ENCODE assay signal across 28 cellular contexts in genomic region chr19:4590559-4590958, GRCh38. TPM values are rescaled to one million over a fixed set of nuclear protein-coding genes. Genes with fewer than 3 reads are reported as not detected.
A peak's percentile ranks its signal among the peaks of the same experiment; 100 is the strongest.
DNase-seq lines count a peak whose midpoint lies in the region; ATAC-seq, FAIRE-seq and TF ChIP-seq lines count a peak whose summit lies in the region.
"Had no signal": no experiment of that assay in that cellular context is flagged by ENCODE, and none has a peak within 500 bp of the region (broad histone marks: within the 10 kb centered on the region; RNA-seq: fewer than 3 reads in every experiment).

No MANE protein-coding gene starts in this region.

- no peak overlapping the region for H2BK12ac ChIP-seq in neuronal stem cell (ENCODE audit: low read length)

- H3K14ac ChIP-seq in neuronal stem cell (ENCODE audit: low read length): peak overlapping the region; percentile 38

- in situ Hi-C loops in K562 (cut with MboI): no loop called here
- in situ Hi-C loops in GM13976 (cut with MboI; ENCODE audit: low sequenced_read_pairs, unreplicated experiment): no loop called here

- no peak overlapping the region for H2BK120ac ChIP-seq in neuronal stem cell (ENCODE audit: low read depth, low read length)

- no peak for TF ChIP-seq EP300 in K562 (IDR thresholded peaks at IDR 0.05; ENCODE audit: low read length)

- no peaks in the 10 kb centered on the region for H3K36me3 ChIP-seq in HEK293 (ENCODE audit: control insufficient read depth in 2 of 2, insufficient read depth in 1 of 2, low read length in 2 of 2)
- no peaks in the 10 kb centered on the region for H3K36me3 ChIP-seq in K562 (ENCODE audit: control insufficient read depth, insufficient read depth, low read length)
- no peaks in the 10 kb centered on the region for H3K36me3 ChIP-seq in neuronal stem cell (replicated peaks in 1 of 2; ENCODE audit: control insufficient read depth in 2 of 2, insufficient read depth in 2 of 2, low read length in 2 of 2)
- H3K36me3 ChIP-seq in aorta (ENCODE audit: control insufficient read depth in 1 of 2, insufficient read depth in 2 of 2, low read length in 1 of 2): no peaks in the 10 kb centered on the region
- H3K36me3 ChIP-seq: BE2C, BLaER1 had no signal

- peak overlapping the region; percentile 89 for H2BK15ac ChIP-seq in neuronal stem cell (ENCODE audit: low read length)

- 37% methylated on average over 9 of the region's 9 CpGs for WGBS in K562 (ENCODE audit: insufficient coverage, low coverage, missing lambda C conversion rate)
- no CpG with 5 or more reads among the region's 9 CpGs for WGBS in neuronal stem cell (ENCODE audit: extremely low coverage in 2 of 2, insufficient read length in 2 of 2, insufficient replicate concordance in 1 of 2), 2 donors
- 81 to 93% methylated on average over 8 to 9 of the region's 9 CpGs for WGBS in aorta, 2 donors

- no peaks in the 10 kb centered on the region for H3K27me3 ChIP-seq in K562 (ENCODE audit: control insufficient read depth in 2 of 2, insufficient read depth in 2 of 2, low read length in 2 of 2)
- peaks cover 0 to 2% (median 0%) of the 10 kb centered on the region in 3 experiments for H3K27me3 ChIP-seq in neuronal stem cell (ENCODE audit: control insufficient read depth in 3 of 3, insufficient read depth in 3 of 3, low read depth in 1 of 3, low read length in 3 of 3)
- no peaks in the 10 kb centered on the region for H3K27me3 ChIP-seq in aorta (ENCODE audit: control insufficient read depth in 1 of 2, insufficient read depth in 2 of 2, low read length in 1 of 2)
- H3K27me3 ChIP-seq: BLaER1 had no signal

- H3K9me1 ChIP-seq in K562 (ENCODE audit: control insufficient read depth, insufficient read depth, low read length): no peaks in the 10 kb centered on the region

- FAIRE-seq in K562 (lab: Jason Lieb, UNC): no peak
- FAIRE-seq: A204.1, GM12878, GM12892, GM19239 had no signal

- H3K4ac ChIP-seq in neuronal stem cell (ENCODE audit: low read length): no peak overlapping the region

- BruUV-seq in K562 (replicated peaks; lab: Mats Ljungman, UMichigan): no TSS peak

- no peak for ATAC-seq in K562
- ATAC-seq in aorta (ENCODE audit: low FRiP score): no peak

- POLR2A ChIA-PET in HEK293 (lab: Yijun Ruan, JAX): no interaction called here
- POLR2A ChIA-PET in K562 (lab: Yijun Ruan, JAX): no interaction called here

- H3K18ac ChIP-seq in neuronal stem cell (ENCODE audit: low read length): peak overlapping the region; percentile 71

- no peak overlapping the region for H4K91ac ChIP-seq in neuronal stem cell (ENCODE audit: low read depth, low read length, poor library complexity)

- no peak overlapping the region for H3K4me2 ChIP-seq in K562 (ENCODE audit: insufficient read depth, low read length)
- H3K4me2 ChIP-seq in neuronal stem cell (ENCODE audit: insufficient read depth, low read length, poor library complexity, severe bottlenecking): no peak overlapping the region
- H3K4me2 ChIP-seq: BLaER1 had no signal

- H3K23ac ChIP-seq in neuronal stem cell (ENCODE audit: low read depth, low read length, poor library complexity): no peak overlapping the region

- H3K79me2 ChIP-seq in K562 (ENCODE audit: control insufficient read depth, insufficient read depth, low read length): no peaks in the 10 kb centered on the region

- peak; percentile 1 for DNase-seq in NAMALWA (ENCODE audit: low spot score)
- no peak for DNase-seq in K562 (ENCODE audit: extremely low read depth in 1 of 4, low spot score in 3 of 4)
- no peak for DNase-seq in neuronal stem cell (ENCODE audit: low spot score)
- no peak for DNase-seq in GM13976 (ENCODE audit: low spot score)
- DNase-seq in aorta: no peak
- DNase-seq in effector CD8-positive, alpha-beta T cell (lab: John Stamatoyannopoulos, UW): no peak
- DNase-seq in SK-N-DZ (ENCODE audit: low spot score): no peak
- DNase-seq: ACHN; BE2C; C1 segment of cervical spinal cord; CD4-positive, alpha-beta memory T cell; CD4-positive, CD25-positive, alpha-beta regulatory T cell; CD8-positive, alpha-beta memory T cell; COR-L47; DMS153; DMS53; DMS79; DND-41; EL; GDM1 had no signal

- TF ChIP-seq CTCF in HEK293 (tag by site-specific recombination; IDR thresholded peaks at IDR 0.05) (no peak), K562 (IDR thresholded peaks at IDR 0.05 in 2 of 3, conservative IDR thresholded peaks at IDR 0.05 in 1 of 3; ENCODE audit: insufficient read depth in 2 of 3, low read depth in 1 of 3, low read length in 3 of 3) (no peak), GM13976 (IDR thresholded peaks at IDR 0.05; ENCODE audit: borderline replicate concordance, control extremely low read depth, extremely low read depth, insufficient read depth, missing control alignments) (no peak)

- intact Hi-C loops in K562 (cut with micrococcal nuclease) (no loop called here), aorta (cut with DNase I) (no loop called here)

- peak overlapping the region; percentile 94 for H2BK5ac ChIP-seq in neuronal stem cell (ENCODE audit: low read length)

- H3K4me3 ChIP-seq in HEK293 (ENCODE audit: low read depth, low read length) (no peak overlapping the region), K562 (no peak overlapping the region), neuronal stem cell (ENCODE audit: low read length in 2 of 2) (no peak overlapping the region), aorta (ENCODE audit: low read length in 2 of 2) (no peak overlapping the region)
- H3K4me3 ChIP-seq: BLaER1, GM12878 had no signal

- CTCF ChIA-PET in HEK293 (lab: Yijun Ruan, JAX): interaction anchor here (1.5 to 1.8 kb wide), 3 partner anchors 14 to 43 kb away, joined by 6 to 11 read pairs (median 9); no protein-coding TSS in a partner anchor
- CTCF ChIA-PET in K562 (lab: Yijun Ruan, JAX; ENCODE audit: low intra/inter-chr PET ratio): interaction anchor here (0.6 kb wide), 1 partner anchor 13 kb away, joined by 3 read pairs; no protein-coding TSS in a partner anchor

- H3K9me3 ChIP-seq in HEK293 (ENCODE audit: control insufficient read depth, insufficient read depth, low read depth, low read length) (no peaks in the 10 kb centered on the region), K562 (replicated peaks; ENCODE audit: control insufficient read depth, insufficient read depth, low read depth, low read length) (no peaks in the 10 kb centered on the region), neuronal stem cell (replicated peaks in 1 of 2; ENCODE audit: control insufficient read depth in 2 of 2, insufficient read depth in 1 of 2, low read depth in 1 of 2, low read length in 2 of 2) (no peaks in the 10 kb centered on the region), aorta (ENCODE audit: control insufficient read depth, low read length) (no peaks in the 10 kb centered on the region)
- H3K9me3 ChIP-seq: BE2C, BLaER1 had no signal

- no peaks in the 10 kb centered on the region for H4K20me1 ChIP-seq in K562 (replicated peaks; ENCODE audit: control insufficient read depth, insufficient read depth, low read length)
- H4K20me1 ChIP-seq: BLaER1 had no signal

- H3K9ac ChIP-seq in K562 (ENCODE audit: insufficient read depth in 1 of 2, low read depth in 2 of 2, low read length in 2 of 2): no peak overlapping the region
- H3K9ac ChIP-seq in neuronal stem cell (ENCODE audit: low read depth, low read length, poor library complexity): no peak overlapping the region
- H3K9ac ChIP-seq: BLaER1 had no signal

- H3K27ac ChIP-seq in HEK293 (ENCODE audit: extremely low read depth, low read depth, low read length) (no peak overlapping the region), K562 (ENCODE audit: extremely low read depth, low read depth, low read length) (no peak overlapping the region), neuronal stem cell (replicated peaks; ENCODE audit: low read length) (no peak overlapping the region), aorta (ENCODE audit: low read depth in 1 of 2, low read length in 2 of 2) (no peak overlapping the region)
- H3K27ac ChIP-seq: BLaER1 had no signal

- no peak overlapping the region for H2AFZ ChIP-seq in K562 (ENCODE audit: low read depth, low read length)
- no peak overlapping the region for H2AFZ ChIP-seq in neuronal stem cell (ENCODE audit: low read length)

- no peaks in the 10 kb centered on the region for H3K79me1 ChIP-seq in neuronal stem cell (ENCODE audit: low read depth, low read length)

- no peak overlapping the region for H4K8ac ChIP-seq in neuronal stem cell (ENCODE audit: low read depth, low read length)

- no peak for TF ChIP-seq RAD21 in K562 (CRISPR knock-in tag; conservative IDR thresholded peaks at IDR 0.05 in 1 of 2, IDR thresholded peaks at IDR 0.05 in 1 of 2)

- no peaks in the 10 kb centered on the region for H3K4me1 ChIP-seq in HEK293 (ENCODE audit: control insufficient read depth, insufficient read depth, low read length)
- H3K4me1 ChIP-seq in K562 (replicated peaks in 1 of 2; ENCODE audit: control insufficient read depth in 2 of 2, insufficient read depth in 2 of 2, low read length in 2 of 2): peaks cover 0 to 3% of the 10 kb centered on the region in 2 experiments; a peak in 1 of 5 replicates
- peaks cover 3 to 4% of the 10 kb centered on the region in 2 donors for H3K4me1 ChIP-seq in neuronal stem cell (ENCODE audit: control insufficient read depth in 2 of 2, insufficient read depth in 1 of 2, low read depth in 1 of 2, low read length in 2 of 2)
- H3K4me1 ChIP-seq in aorta (ENCODE audit: control insufficient read depth in 1 of 2, insufficient read depth in 2 of 2, low read length in 2 of 2): no peaks in the 10 kb centered on the region
- H3K4me1 ChIP-seq: BE2C had no signal

- peak overlapping the region; percentile 95 for H2AK5ac ChIP-seq in neuronal stem cell (ENCODE audit: low read depth, low read length)

- TF ChIP-seq POLR2A in K562 (conservative IDR thresholded peaks at IDR 0.05): no peak

RNA-seq across cellular contexts. Expression of gene SEMA6B, which starts 31.1 kb away (rescaled TPM):
- total RNA-seq in K562 (2011; cell fraction: chromatin; rRNA removed; ENCODE audit: low replicate concordance): 3.4 and 12.9 TPM in 2 replicates
- total RNA-seq in K562 (2011; cell fraction: nucleolus; rRNA removed): 12.9 and 13.2 TPM in 2 replicates
- total RNA-seq in K562 (2011; cell fraction: nucleoplasm; rRNA removed): 9.3 and 10.5 TPM in 2 replicates
- 2.5 and 2.7 TPM in 2 replicates for total RNA-seq in K562 (2014; rRNA removed)
- total RNA-seq in K562 (2014; rRNA removed; fragmentation: Illumina TruSeq; extraction: Trizol): 0.57 and 0.65 TPM in 2 replicates
- total RNA-seq in K562 (2015; rRNA removed; fragmentation: Illumina TruSeq; extraction: Trizol): 0.83 and 1.1 TPM in 2 replicates
- 3.7 and 4.6 TPM in 2 replicates for total RNA-seq in K562 (2021)
- polyA plus RNA-seq in K562 (2011; rRNA removed): 2.6 and 4.9 TPM in 2 replicates
- 6.8 and 8.8 TPM in 2 replicates for polyA plus RNA-seq in K562 (2011; cell fraction: cytosol; rRNA removed)
- 7.2 and 8.1 TPM in 2 replicates for polyA plus RNA-seq in K562 (2011; cell fraction: nucleus; rRNA removed)
- polyA plus RNA-seq in K562 (2012): 1.3 and 1.6 TPM in 2 replicates
- 1.4 and 2.7 TPM in 2 replicates for polyA plus RNA-seq in K562 (2014; fragmentation: Illumina TruSeq; extraction: Trizol)
- not detected for polyA plus RNA-seq in K562 (2014; fragmentation: Nextera tagmentation; extraction: Ambion mirVana)
- polyA plus RNA-seq in K562 (2014; rRNA removed): 1.7 and 3.8 TPM in 2 replicates
- polyA minus RNA-seq in K562 (2011; rRNA and poly(A)+ RNA removed): 5.1 and 7.6 TPM in 2 replicates
- polyA minus RNA-seq in K562 (2011; cell fraction: cytosol; rRNA and poly(A)+ RNA removed): 9.4 and 13.2 TPM in 2 replicates
- polyA minus RNA-seq in K562 (2011; cell fraction: nucleus; rRNA and poly(A)+ RNA removed): 4.4 and 7.0 TPM in 2 replicates
- 42.5 TPM for polyA plus RNA-seq in neuronal stem cell (2013, experiment 1 of 2)
- polyA plus RNA-seq in neuronal stem cell (2013, experiment 2 of 2): 43.0 TPM
- 10 to 100 TPM; 25.6 to 32.0 TPM for total RNA-seq in aorta
- polyA plus RNA-seq in aorta: 1 to 10 TPM in 1 of 2 donors, under 1 TPM in 1; 0.43 to 1.5 TPM
- polyA plus RNA-seq in SK-N-DZ (2014; cell fraction: cytosol; rRNA removed): 2.1 and 2.6 TPM in 2 replicates
- 2.5 and 2.6 TPM in 2 replicates for polyA plus RNA-seq in SK-N-DZ (2014; cell fraction: nucleus; rRNA removed)
- total RNA-seq: CD4-positive, CD25-positive, alpha-beta regulatory T cell had no signal
- polyA plus RNA-seq: CD4-positive, alpha-beta memory T cell; CD4-positive, CD25-positive, alpha-beta regulatory T cell; CD8-positive, alpha-beta memory T cell; GM12878 had no signal

RNA-seq across cellular contexts. Expression of gene TNFAIP8L1, which starts 48.8 kb away (rescaled TPM):
- 10.7 and 24.6 TPM in 2 replicates for total RNA-seq in K562 (2011; cell fraction: chromatin; rRNA removed; ENCODE audit: low replicate concordance)
- total RNA-seq in K562 (2011; cell fraction: nucleolus; rRNA removed): 13.8 and 17.5 TPM in 2 replicates
- total RNA-seq in K562 (2011; cell fraction: nucleoplasm; rRNA removed): 10.7 and 12.8 TPM in 2 replicates
- total RNA-seq in K562 (2014; rRNA removed) (4.0 and 4.4 TPM in 2 replicates), K562 (2014; rRNA removed; fragmentation: Illumina TruSeq; extraction: Trizol) (4.3 and 4.6 TPM in 2 replicates), K562 (2015; rRNA removed; fragmentation: Illumina TruSeq; extraction: Trizol) (4.9 and 5.4 TPM in 2 replicates), K562 (2021) (6.5 and 9.3 TPM in 2 replicates), aorta (10 to 100 TPM in 1 of 2 donors, 1 to 10 TPM in 1; 5.4 to 13.5 TPM)
- polyA plus RNA-seq in K562 (2011; rRNA removed) (5.7 and 8.0 TPM in 2 replicates), K562 (2014; fragmentation: Illumina TruSeq; extraction: Trizol) (6.6 and 7.3 TPM in 2 replicates), K562 (2014; fragmentation: Nextera tagmentation; extraction: Ambion mirVana) (1 to 10 TPM in 1 of 2 experiments, under 1 TPM in 1; 0.69 to 1.0 TPM), K562 (2014; rRNA removed) (6.8 and 7.3 TPM in 2 replicates), aorta (1 to 10 TPM; 1.6 to 3.9 TPM)
- polyA plus RNA-seq in K562 (2011; cell fraction: cytosol; rRNA removed): 8.2 and 15.6 TPM in 2 replicates
- polyA plus RNA-seq in K562 (2011; cell fraction: nucleus; rRNA removed): 3.0 and 4.8 TPM in 2 replicates
- polyA plus RNA-seq in K562 (2012): 7.6 and 10.7 TPM in 2 replicates
- polyA minus RNA-seq in K562 (2011; rRNA and poly(A)+ RNA removed): 4.5 and 8.6 TPM in 2 replicates
- 4.7 and 6.4 TPM in 2 replicates for polyA minus RNA-seq in K562 (2011; cell fraction: cytosol; rRNA and poly(A)+ RNA removed)
- 3.0 and 4.6 TPM in 2 replicates for polyA minus RNA-seq in K562 (2011; cell fraction: nucleus; rRNA and poly(A)+ RNA removed)
- 15.5 TPM for polyA plus RNA-seq in neuronal stem cell (2013, experiment 1 of 2)
- polyA plus RNA-seq in neuronal stem cell (2013, experiment 2 of 2): 15.7 TPM
- polyA plus RNA-seq in SK-N-DZ (2014; cell fraction: cytosol; rRNA removed): 5.4 and 8.5 TPM in 2 replicates
- polyA plus RNA-seq in SK-N-DZ (2014; cell fraction: nucleus; rRNA removed): 1.8 and 2.0 TPM in 2 replicates

RNA-seq across cellular contexts. Expression of gene LRG1, which starts 50.7 kb away (rescaled TPM):
- 5.0 and 14.6 TPM in 2 replicates for total RNA-seq in K562 (2011; cell fraction: chromatin; rRNA removed; ENCODE audit: low replicate concordance)
- total RNA-seq in K562 (2011; cell fraction: nucleolus; rRNA removed): 18.2 and 23.3 TPM in 2 replicates
- 12.4 and 14.4 TPM in 2 replicates for total RNA-seq in K562 (2011; cell fraction: nucleoplasm; rRNA removed)
- 8.4 and 10.6 TPM in 2 replicates for total RNA-seq in K562 (2014; rRNA removed)
- 3.8 and 4.6 TPM in 2 replicates for total RNA-seq in K562 (2014; rRNA removed; fragmentation: Illumina TruSeq; extraction: Trizol)
- 9.4 and 9.5 TPM in 2 replicates for total RNA-seq in K562 (2015; rRNA removed; fragmentation: Illumina TruSeq; extraction: Trizol)
- 11.5 and 11.7 TPM in 2 replicates for total RNA-seq in K562 (2021)
- 10.9 and 11.9 TPM in 2 replicates for polyA plus RNA-seq in K562 (2011; rRNA removed)
- 15.4 and 23.9 TPM in 2 replicates for polyA plus RNA-seq in K562 (2011; cell fraction: cytosol; rRNA removed)
- polyA plus RNA-seq in K562 (2011; cell fraction: nucleus; rRNA removed): 2.7 and 3.4 TPM in 2 replicates
- polyA plus RNA-seq in K562 (2012): 9.0 and 20.7 TPM in 2 replicates
- 8.7 and 12.6 TPM in 2 replicates for polyA plus RNA-seq in K562 (2014; fragmentation: Illumina TruSeq; extraction: Trizol)
- 1 to 10 TPM; 1.5 to 5.1 TPM for polyA plus RNA-seq in K562 (2014; fragmentation: Nextera tagmentation; extraction: Ambion mirVana)
- 11.9 and 12.3 TPM in 2 replicates for polyA plus RNA-seq in K562 (2014; rRNA removed)
- 3.2 and 3.6 TPM in 2 replicates for polyA minus RNA-seq in K562 (2011; rRNA and poly(A)+ RNA removed)
- polyA minus RNA-seq in K562 (2011; cell fraction: cytosol; rRNA and poly(A)+ RNA removed): 6.2 and 7.6 TPM in 2 replicates
- polyA minus RNA-seq in K562 (2011; cell fraction: nucleus; rRNA and poly(A)+ RNA removed): 1.2 and 2.6 TPM in 2 replicates
- not detected for polyA plus RNA-seq in neuronal stem cell (2013, experiment 1 of 2)
- polyA plus RNA-seq in neuronal stem cell (2013, experiment 2 of 2): 0.01 TPM
- 1 to 10 TPM; 1.4 to 2.8 TPM for total RNA-seq in aorta
- 1 to 10 TPM in 1 of 2 donors, under 1 TPM in 1; 0.75 to 1.5 TPM for polyA plus RNA-seq in aorta
- not detected in 2 replicates for polyA plus RNA-seq in SK-N-DZ (2014; cell fraction: cytosol; rRNA removed)
- polyA plus RNA-seq in SK-N-DZ (2014; cell fraction: nucleus; rRNA removed): not detected in 2 replicates
- total RNA-seq: A673; CD4-positive, alpha-beta memory T cell; CD8-positive, alpha-beta memory T cell had no signal

RNA-seq across cellular contexts. Expression of gene PLIN5, which starts 55.5 kb away (rescaled TPM):
- total RNA-seq in K562 (2011; cell fraction: chromatin; rRNA removed; ENCODE audit: low replicate concordance): 8.0 and 24.6 TPM in 2 replicates
- total RNA-seq in K562 (2011; cell fraction: nucleolus; rRNA removed): 11.3 and 12.8 TPM in 2 replicates
- total RNA-seq in K562 (2011; cell fraction: nucleoplasm; rRNA removed): 10.8 and 12.9 TPM in 2 replicates
- total RNA-seq in K562 (2014; rRNA removed) (0.50 and 0.86 TPM in 2 replicates), K562 (2014; rRNA removed; fragmentation: Illumina TruSeq; extraction: Trizol) (0.15 and 0.26 TPM in 2 replicates), K562 (2015; rRNA removed; fragmentation: Illumina TruSeq; extraction: Trizol) (0.07 TPM in 1 of 2 replicates, not detected in the other), K562 (2021) (1.3 TPM in 2 replicates), aorta (1 to 10 TPM; 2.0 to 3.8 TPM)
- polyA plus RNA-seq in K562 (2011; rRNA removed) (1.3 and 1.6 TPM in 2 replicates), K562 (2014; fragmentation: Illumina TruSeq; extraction: Trizol) (0.54 and 0.62 TPM in 2 replicates), K562 (2014; fragmentation: Nextera tagmentation; extraction: Ambion mirVana) (under 1 TPM; 0.04 TPM), K562 (2014; rRNA removed) (0.85 and 0.94 TPM in 2 replicates), aorta (1 to 10 TPM in 1 of 2 donors, under 1 TPM in 1; 0.38 to 2.4 TPM)
- polyA plus RNA-seq in K562 (2011; cell fraction: cytosol; rRNA removed): 1.0 and 1.3 TPM in 2 replicates
- polyA plus RNA-seq in K562 (2011; cell fraction: nucleus; rRNA removed): 3.6 and 9.2 TPM in 2 replicates
- polyA plus RNA-seq in K562 (2012): 0.50 and 0.51 TPM in 2 replicates
- 0.81 and 1.5 TPM in 2 replicates for polyA minus RNA-seq in K562 (2011; rRNA and poly(A)+ RNA removed)
- 0.95 TPM in 1 of 2 replicates, not detected in the other for polyA minus RNA-seq in K562 (2011; cell fraction: cytosol; rRNA and poly(A)+ RNA removed)
- 2.0 and 2.8 TPM in 2 replicates for polyA minus RNA-seq in K562 (2011; cell fraction: nucleus; rRNA and poly(A)+ RNA removed)
- 2.9 TPM for polyA plus RNA-seq in neuronal stem cell (2013, experiment 1 of 2)
- 2.9 TPM for polyA plus RNA-seq in neuronal stem cell (2013, experiment 2 of 2)
- polyA plus RNA-seq in SK-N-DZ (2014; cell fraction: cytosol; rRNA removed): 0.60 and 0.77 TPM in 2 replicates
- polyA plus RNA-seq in SK-N-DZ (2014; cell fraction: nucleus; rRNA removed): 2.4 and 3.9 TPM in 2 replicates
- total RNA-seq: CD4-positive, CD25-positive, alpha-beta regulatory T cell; CD8-positive, alpha-beta memory T cell had no signal
- polyA plus RNA-seq: AG04450 had no signal
